Comparison of ENCODE assay signal across 7 cellular contexts in the genomic region with DNA sequence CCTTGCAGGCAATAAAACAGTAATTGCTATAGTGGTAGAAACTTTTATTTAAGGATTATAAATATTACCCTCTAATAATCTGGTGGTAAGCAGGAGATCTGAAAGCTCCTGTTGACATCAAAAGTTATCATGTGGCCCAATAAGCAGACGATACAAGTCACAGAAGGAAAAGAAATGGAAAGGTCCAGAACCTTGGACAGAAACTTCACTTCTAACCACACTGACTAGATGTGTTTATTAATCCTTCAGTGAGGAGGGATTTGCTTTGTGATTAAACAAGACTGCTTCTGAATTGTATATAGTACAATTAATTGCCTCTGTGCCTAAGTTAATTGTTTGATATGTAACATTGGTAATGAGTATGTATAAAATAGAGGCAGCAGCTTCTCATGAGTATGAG.
"Had no signal": no experiment of that assay in that cellular context is flagged by ENCODE, and none has a peak within 500 bp of the region (broad histone marks: within the 10 kb centered on the region; RNA-seq: fewer than 3 reads in every experiment).

No MANE protein-coding gene starts in this region.

- H3K27ac ChIP-seq: GM23248 had no signal

- H2AFZ ChIP-seq: GM23248 had no signal

- H3K9ac ChIP-seq: GM23248 had no signal

- DNase-seq: GOT3, H7, IMR-90, KBM-7 had no signal

- H3K9me3 ChIP-seq: HAP-1 had no signal

- H3K4me1 ChIP-seq: HAP-1 had no signal

- FAIRE-seq: HTR-8/SVneo had no signal

- H3K36me3 ChIP-seq: HAP-1 had no signal

- H3K4me3 ChIP-seq: GM23248, HAP-1 had no signal
